10 cellular contexts compared by ENCODE assay signal in the genomic region with DNA sequence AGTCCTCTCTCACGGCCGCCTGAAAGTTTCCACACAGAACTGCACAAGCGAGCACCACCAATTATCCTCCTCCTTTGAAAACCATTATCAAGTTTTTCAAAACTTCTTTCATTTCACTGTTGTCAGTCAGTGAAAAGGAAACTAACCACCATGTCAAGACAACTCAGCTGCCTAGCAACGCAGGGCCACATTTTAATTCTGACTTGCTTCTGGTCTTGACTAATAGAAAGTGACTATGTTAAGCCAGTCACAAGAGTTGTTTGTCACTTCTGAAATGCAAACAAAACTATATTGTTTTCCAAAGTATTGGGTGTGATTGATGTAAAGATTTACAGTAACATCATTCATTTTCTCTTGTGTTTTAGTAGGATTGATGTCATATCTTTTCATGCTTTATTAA.
A peak's percentile ranks its signal among the peaks of the same experiment; 100 is the strongest.
DNase-seq lines count a peak whose midpoint lies in the region; ATAC-seq and TF ChIP-seq lines count a peak whose summit lies in the region.
"Had no signal": no experiment of that assay in that cellular context is flagged by ENCODE, and none has a peak within 500 bp of the region (broad histone marks: within the 10 kb centered on the region; RNA-seq: fewer than 3 reads in every experiment).

No MANE protein-coding gene starts in this region.

- peak overlapping the region; percentile 100 for H3K27ac Mint-ChIP-seq in neural progenitor cell
- H3K27ac Mint-ChIP-seq: activated naive CD8-positive, alpha-beta T cell had no signal

- DNase-seq in neural progenitor cell (ENCODE audit: low spot score) (no peak), spleen (no peak), heart left ventricle (no peak)
- DNase-seq in stimulated activated CD4-positive, alpha-beta T cell treated with anti-CD3 and anti-CD28 coated beads, Interleukin-15, amount 100 ng/mL, for 24 hours: no peak
- DNase-seq: NCI-H1048 had no signal

- TF ChIP-seq CTCF in neural progenitor cell (IDR thresholded peaks at IDR 0.05): no peak
- TF ChIP-seq CTCF in spleen (IDR thresholded peaks at IDR 0.05 in 8 of 11, conservative IDR thresholded peaks at IDR 0.05 in 3 of 11): no peak
- no peak for TF ChIP-seq CTCF in heart left ventricle (IDR thresholded peaks at IDR 0.05)

- H3K27me3 ChIP-seq in neural progenitor cell (no peaks in the 10 kb centered on the region), spleen (replicated peaks in 1 of 7) (no peaks in the 10 kb centered on the region), heart left ventricle (no peaks in the 10 kb centered on the region)

- no peak overlapping the region for H3K4me3 ChIP-seq in neural progenitor cell
- no peak overlapping the region for H3K4me3 ChIP-seq in spleen
- H3K4me3 ChIP-seq in heart left ventricle: no peak overlapping the region
- H3K4me3 ChIP-seq: thoracic aorta had no signal

- 62 to 79% (median 74%) methylated on average over 4 of the region's 4 CpGs for WGBS in spleen, 5 donors
- 80 to 86% (median 82%) methylated on average over 4 of the region's 4 CpGs for WGBS in heart left ventricle, 4 donors

- H4K20me1 ChIP-seq in neural progenitor cell (ENCODE audit: low read depth): no peaks in the 10 kb centered on the region

- H3K4me3 Mint-ChIP-seq in neural progenitor cell: peak overlapping the region; percentile 82
- H3K4me3 Mint-ChIP-seq: activated naive CD8-positive, alpha-beta T cell had no signal

- no peak overlapping the region for H2AFZ ChIP-seq in neural progenitor cell (replicated peaks)

- H3K79me2 ChIP-seq in neural progenitor cell (ENCODE audit: low read depth): no peaks in the 10 kb centered on the region

- no peak overlapping the region for H3K27ac ChIP-seq in neural progenitor cell
- no peak overlapping the region for H3K27ac ChIP-seq in spleen
- no peak overlapping the region for H3K27ac ChIP-seq in heart left ventricle
- H3K27ac ChIP-seq: thoracic aorta had no signal

- no peak overlapping the region for H3K9ac ChIP-seq in neural progenitor cell

- H3K4me1 ChIP-seq in neural progenitor cell (peaks cover 6% of the 10 kb centered on the region), spleen (no peaks in the 10 kb centered on the region), heart left ventricle (no peaks in the 10 kb centered on the region)

- ATAC-seq in GM19023 (IDR thresholded peaks at IDR 0.05; ENCODE audit: unreplicated experiment) (peak; percentile 97), HG02588 (IDR thresholded peaks at IDR 0.05; ENCODE audit: unreplicated experiment) (peak; percentile 92), HG03521 (IDR thresholded peaks at IDR 0.05; ENCODE audit: unreplicated experiment) (peak; percentile 97), heart left ventricle (no peak)

- H3F3A ChIP-seq in neural progenitor cell (ENCODE audit: low read depth): peaks cover 5% of the 10 kb centered on the region

- intact Hi-C loops in spleen (cut with DNase I; ENCODE audit: low total_unique reads) (no loop called here), heart left ventricle (cut with DNase I) (no loop called here)

- no peaks in the 10 kb centered on the region for H3K36me3 ChIP-seq in neural progenitor cell
- H3K36me3 ChIP-seq in spleen: no peaks in the 10 kb centered on the region
- no peaks in the 10 kb centered on the region for H3K36me3 ChIP-seq in heart left ventricle
- H3K36me3 ChIP-seq: thoracic aorta had no signal

- no peak overlapping the region for H3K4me2 ChIP-seq in neural progenitor cell

- peaks cover 71% of the 10 kb centered on the region for H3K4me1 Mint-ChIP-seq in neural progenitor cell

- H3K9me3 Mint-ChIP-seq in neural progenitor cell: peaks cover 8% of the 10 kb centered on the region

- no peaks in the 10 kb centered on the region for H3K27me3 Mint-ChIP-seq in neural progenitor cell (ENCODE audit: insufficient read depth, low read depth)
- H3K27me3 Mint-ChIP-seq: activated naive CD8-positive, alpha-beta T cell had no signal

- H3K9me3 ChIP-seq in neural progenitor cell (ENCODE audit: low read depth) (no peaks in the 10 kb centered on the region), spleen (no peaks in the 10 kb centered on the region), heart left ventricle (no peaks in the 10 kb centered on the region)
- H3K9me3 ChIP-seq: thoracic aorta had no signal

- TF ChIP-seq POLR2A in spleen (IDR thresholded peaks at IDR 0.05) (no peak), heart left ventricle (IDR thresholded peaks at IDR 0.05) (no peak)

- peaks cover 16% of the 10 kb centered on the region for H3K36me3 Mint-ChIP-seq in neural progenitor cell
- H3K36me3 Mint-ChIP-seq: activated naive CD8-positive, alpha-beta T cell had no signal

Comparison
In these comparisons a context has a peak if more than half of its experiments do, and no peak if none do; other contexts are left out.
1. ATAC-seq: peak in GM19023 (single experiment), HG02588 (single experiment) and HG03521 (single experiment); none in heart left ventricle (0 of 4).